8 cellular contexts compared by ENCODE assay signal in the genomic region with DNA sequence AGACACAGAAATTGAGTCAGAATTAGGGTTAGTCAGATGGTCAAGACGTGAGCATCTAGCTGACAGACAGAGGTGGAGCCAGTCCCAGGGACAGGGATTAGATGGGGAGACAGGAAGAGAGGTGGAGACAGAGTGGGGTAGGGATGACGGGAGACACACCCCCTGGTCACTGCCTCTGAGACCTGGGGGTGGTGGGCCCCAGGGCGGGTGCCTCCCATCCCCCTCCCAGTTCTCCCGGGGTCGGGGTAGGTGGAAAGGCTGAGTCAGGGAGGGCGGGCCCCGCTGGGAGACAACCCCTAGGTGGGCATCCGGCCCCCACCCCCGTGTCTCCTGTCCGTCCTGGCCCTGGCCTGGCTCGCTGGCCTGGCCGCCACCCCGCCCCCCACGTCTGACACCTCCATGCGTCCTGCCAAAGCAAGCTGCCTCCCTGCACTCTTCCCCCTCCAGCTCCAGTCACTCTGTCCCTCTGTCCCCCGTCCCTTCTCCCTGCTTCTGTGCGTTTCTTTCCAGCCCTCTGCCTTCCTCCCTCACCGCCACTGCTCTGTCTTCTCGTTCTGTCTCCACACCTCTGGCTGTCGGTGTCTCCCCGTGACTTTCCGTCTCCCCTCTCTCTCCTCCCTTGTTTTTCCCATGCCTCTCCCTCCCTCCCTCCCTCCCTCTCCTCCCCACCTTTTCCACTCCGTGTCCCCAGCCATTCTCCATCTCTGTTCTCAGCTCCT. TPM values are rescaled to one million over a fixed set of nuclear protein-coding genes. Genes with fewer than 3 reads are reported as not detected.
DNase-seq lines count a peak whose midpoint lies in the region; ATAC-seq and TF ChIP-seq lines count a peak whose summit lies in the region.

No MANE protein-coding gene starts in this region.

- H2AFZ ChIP-seq in HCT116 (ENCODE audit: low read depth, low read length, poor library complexity, severe bottlenecking), result no peak overlapping the region

- peak overlapping the region; percentile 96 for H3K27ac Mint-ChIP-seq in activated naive CD8-positive, alpha-beta T cell

- peaks cover 60% of the 10 kb centered on the region for H3K4me1 Mint-ChIP-seq in activated naive CD8-positive, alpha-beta T cell (ENCODE audit: low read depth)

- H4K20me1 ChIP-seq in HCT116 (ENCODE audit: insufficient read depth), result no peaks in the 10 kb centered on the region

- intact Hi-C loops in HCT116 (cut with micrococcal nuclease), result loop anchor here (5.0 kb wide), 1 partner anchor 247 kb away; no protein-coding TSS in a partner anchor

- H3K9me3 ChIP-seq in HCT116 (ENCODE audit: control insufficient read depth in 1 of 2, insufficient read depth in 1 of 2, low read depth in 1 of 2, low read length in 2 of 2) (no peaks in the 10 kb centered on the region), right atrium auricular region (no peaks in the 10 kb centered on the region)
- H3K9me3 ChIP-seq in effector memory CD4-positive, alpha-beta T cell (ENCODE audit: control insufficient read depth, low read length), result no peaks in the 10 kb centered on the region

- no peak for DNase-seq in AG04449 (ENCODE audit: low read depth, low spot score)
- no peak for DNase-seq in HCT116 (ENCODE audit: low read depth, low spot score)
- DNase-seq in right atrium auricular region (ENCODE audit: low spot score), result peak; percentile 82
- DNase-seq in retinal pigment epithelial cell (ENCODE audit: low read depth), result no peak
- DNase-seq in effector memory CD4-positive, alpha-beta T cell, result no peak
- DNase-seq in NCI-H1436 treated with DMSO at 0.1 percent for 48 hours (lab: John Stamatoyannopoulos, UW), result no peak

- no peak overlapping the region for H3K9ac ChIP-seq in HCT116 (ENCODE audit: low read length)

- no peak overlapping the region for H3K4me2 ChIP-seq in HCT116 (ENCODE audit: low read length)

- POLR2A ChIA-PET in AG04449 (lab: Yijun Ruan, JAX), result interaction anchor here (0.7 to 3.3 kb wide), 4 partner anchors 24 to 535 kb away, joined by 3 to 8 read pairs (median 6); a partner anchor contains a TSS
- POLR2A ChIA-PET in HCT116 (lab: Charles Lee), result no interaction called here

- H3K36me3 Mint-ChIP-seq in activated naive CD8-positive, alpha-beta T cell, result peaks cover 10% of the 10 kb centered on the region

- no peaks in the 10 kb centered on the region for H3K79me2 ChIP-seq in HCT116 (ENCODE audit: insufficient read depth, low read length)

- no peak for TF ChIP-seq CTCF in AG04449 (IDR thresholded peaks at IDR 0.05; ENCODE audit: insufficient read depth, low read length, missing control alignments)
- no peak for TF ChIP-seq CTCF in HCT116 (IDR thresholded peaks at IDR 0.05 in 2 of 3, conservative IDR thresholded peaks at IDR 0.05 in 1 of 3; ENCODE audit: borderline replicate concordance in 1 of 3, insufficient read depth in 1 of 3, low read depth in 2 of 3, low read length in 2 of 3)
- no peak for TF ChIP-seq CTCF in right atrium auricular region (IDR thresholded peaks at IDR 0.05)
- no peak for TF ChIP-seq CTCF in retinal pigment epithelial cell (conservative IDR thresholded peaks at IDR 0.05; ENCODE audit: low read depth, low read length)

- H3K9me3 Mint-ChIP-seq in activated naive CD8-positive, alpha-beta T cell (ENCODE audit: low read depth), result no peaks in the 10 kb centered on the region

- no peaks in the 10 kb centered on the region for H3K27me3 ChIP-seq in HCT116 (ENCODE audit: insufficient read depth, low read length)
- no peaks in the 10 kb centered on the region for H3K27me3 ChIP-seq in right atrium auricular region
- no peaks in the 10 kb centered on the region for H3K27me3 ChIP-seq in effector memory CD4-positive, alpha-beta T cell (replicated peaks; ENCODE audit: control insufficient read depth, insufficient read depth, low read length, poor library complexity, severe bottlenecking)

- RAD21 ChIA-PET in HCT116 (lab: Charles Lee; ENCODE audit: low non-redundant PET in 1 of 2, low total read pairs in 2 of 2, uncharacterized antibody in 2 of 2, unreplicated experiment in 2 of 2), result no interaction called here

- TF ChIP-seq POLR2A in HCT116 (IDR thresholded peaks at IDR 0.05; ENCODE audit: borderline replicate concordance, extremely low read depth, insufficient read depth, insufficient read length), result no peak

- BruUV-seq in HCT116 (replicated peaks; lab: Mats Ljungman, UMichigan), result no TSS peak

- no peaks in the 10 kb centered on the region for H3K27me3 Mint-ChIP-seq in activated naive CD8-positive, alpha-beta T cell

- CTCF ChIA-PET in AG04449 (lab: Yijun Ruan, JAX) (interaction anchor here (1.2 to 7.9 kb wide), 3 partner anchors 17 to 30 kb away, joined by 3 to 53 read pairs (median 4); no protein-coding TSS in a partner anchor), HCT116 (lab: Charles Lee) (no interaction called here)

- no peak for TF ChIP-seq RAD21 in HCT116 (IDR thresholded peaks at IDR 0.05; ENCODE audit: low read depth)

- peak overlapping the region; percentile 63 for H3K4me3 Mint-ChIP-seq in activated naive CD8-positive, alpha-beta T cell

- peaks cover 8 to 39% of the 10 kb centered on the region in 2 experiments; a peak in 3 of 4 replicates for H3K4me1 ChIP-seq in HCT116 (ENCODE audit: control insufficient read depth in 1 of 2, insufficient read depth in 2 of 2, low read length in 2 of 2)
- H3K4me1 ChIP-seq in right atrium auricular region, result peaks cover 7 to 81% of the 10 kb centered on the region in 2 donors
- H3K4me1 ChIP-seq in effector memory CD4-positive, alpha-beta T cell (ENCODE audit: control insufficient read depth, insufficient read depth, low read length, poor library complexity, severe bottlenecking), result peaks cover 35% of the 10 kb centered on the region

- H3K9me2 ChIP-seq in HCT116 (ENCODE audit: insufficient read depth), result no peaks in the 10 kb centered on the region

- H3K36me3 ChIP-seq in HCT116 (ENCODE audit: control insufficient read depth in 1 of 2, insufficient read depth in 2 of 2, low read length in 2 of 2), result peaks cover 9 to 13% of the 10 kb centered on the region in 2 experiments; a peak in 2 of 4 replicates
- H3K36me3 ChIP-seq in right atrium auricular region, result peaks cover 11% of the 10 kb centered on the region
- peaks cover 18% of the 10 kb centered on the region for H3K36me3 ChIP-seq in effector memory CD4-positive, alpha-beta T cell (ENCODE audit: control insufficient read depth, insufficient read depth, low read length)

- peak overlapping the region; percentile 38 for H3K4me3 ChIP-seq in AG04449 (ENCODE audit: low read depth, low read length)
- no peak overlapping the region for H3K4me3 ChIP-seq in HCT116 (replicated peaks in 1 of 2; ENCODE audit: low read depth in 1 of 2, low read length in 2 of 2)
- peak overlapping the region; percentile 16 to 39 for H3K4me3 ChIP-seq in right atrium auricular region
- H3K4me3 ChIP-seq in retinal pigment epithelial cell (ENCODE audit: low read length), result peak overlapping the region; percentile 35
- H3K4me3 ChIP-seq in effector memory CD4-positive, alpha-beta T cell (ENCODE audit: insufficient read depth, low read depth, low read length, poor library complexity, severe bottlenecking), result no peak overlapping the region

- H3K27ac ChIP-seq in HCT116 (ENCODE audit: low read depth, low read length) (no peak overlapping the region), right atrium auricular region (peak overlapping the region; percentile 93 to 97)
- no peak overlapping the region for H3K27ac ChIP-seq in effector memory CD4-positive, alpha-beta T cell (ENCODE audit: insufficient read depth, low read length, poor library complexity, severe bottlenecking)

- ATAC-seq in HCT116 (no peak), HG03135 (IDR thresholded peaks at IDR 0.05; ENCODE audit: unreplicated experiment) (no peak)

TF ChIP-seq in HCT116, 20 proteins besides CTCF, POLR2A, EP300 and RAD21:
- TF ChIP-seq POLR2AphosphoS5 (IDR thresholded peaks at IDR 0.05; ENCODE audit: low read depth, low read length), result peak; percentile 34; the same call in 1 of the 2 replicates
- no peak for TF ChIP-seq CBX3 (IDR thresholded peaks at IDR 0.05; ENCODE audit: low read depth)

RNA-seq across cellular contexts. Expression of a gene that starts 15.1 kb away (rescaled TPM):
- total RNA-seq in HCT116 (2021; ENCODE audit: unreplicated experiment), result 23.0 TPM
- polyA plus RNA-seq in HCT116 (2012), result 19.4 and 21.3 TPM in 2 replicates
- 10 to 100 TPM in 1 of 2 donors, 1 to 10 TPM in 1; 8.1 to 16.2 TPM for total RNA-seq in right atrium auricular region

RNA-seq across cellular contexts. Expression of a gene that starts 28.6 kb away (rescaled TPM):
- total RNA-seq in HCT116 (2021; ENCODE audit: unreplicated experiment) (54.6 TPM), right atrium auricular region (10 to 100 TPM; 17.6 to 33.7 TPM)
- 45.7 and 49.9 TPM in 2 replicates for polyA plus RNA-seq in HCT116 (2012)

RNA-seq across cellular contexts. Expression of a gene that starts 38.9 kb away (rescaled TPM):
- total RNA-seq in HCT116 (2021; ENCODE audit: unreplicated experiment) (7.3 TPM), right atrium auricular region (1 to 10 TPM; 1.9 to 3.8 TPM)
- 9.7 and 11.1 TPM in 2 replicates for polyA plus RNA-seq in HCT116 (2012)

RNA-seq across cellular contexts. Expression of a gene that starts 51.3 kb away (rescaled TPM):
- total RNA-seq in HCT116 (2021; ENCODE audit: unreplicated experiment) (4.4 TPM), right atrium auricular region (1 to 10 TPM; 5.0 to 8.5 TPM)
- polyA plus RNA-seq in HCT116 (2012), result 6.8 and 6.9 TPM in 2 replicates

Comparison
In these comparisons a context has a peak if more than half of its experiments do, and no peak if none do; other contexts are left out.
1. H3K4me3 ChIP-seq: peak in AG04449 (single experiment), right atrium auricular region (2 of 2) and retinal pigment epithelial cell (single experiment); none in HCT116 (0 of 2) and effector memory CD4-positive, alpha-beta T cell (single experiment).
2. H3K27ac ChIP-seq: peak in right atrium auricular region (2 of 2); none in HCT116 (single experiment) and effector memory CD4-positive, alpha-beta T cell (single experiment).